ENCODE assay signal across 21 cellular contexts in genomic region chrX:14351889-14352288, GRCh38.
A peak's percentile ranks its signal among the peaks of the same experiment; 100 is the strongest.
DNase-seq lines count a peak whose midpoint lies in the region; ATAC-seq lines count a peak whose summit lies in the region.
"Had no signal": no experiment of that assay in that cellular context is flagged by ENCODE, and none has a peak within 500 bp of the region (broad histone marks: within the 10 kb centered on the region; RNA-seq: fewer than 3 reads in every experiment).

No MANE protein-coding gene starts in this region.

- no peaks in the 10 kb centered on the region for H3K27me3 Mint-ChIP-seq in activated naive CD8-positive, alpha-beta T cell treated with anti-CD3 and anti-CD28 coated beads for 36 hours
- H3K27me3 Mint-ChIP-seq: central memory CD8-positive, alpha-beta T cell had no signal

- H3K9ac ChIP-seq in NT2/D1 (ENCODE audit: insufficient read length, low read depth) = no peak overlapping the region
- H3K9ac ChIP-seq: GM23248 had no signal

- DNase-seq in DMS153 treated with DMSO at 0.1 percent for 48 hours (lab: John Stamatoyannopoulos, UW; ENCODE audit: unreplicated experiment) (peak; percentile 28), NCI-H1092 (lab: John Stamatoyannopoulos, UW) (peak; percentile 17), NT2/D1 (ENCODE audit: low read depth, low spot score) (peak; percentile 20)
- no peak for DNase-seq in activated naive CD8-positive, alpha-beta T cell treated with anti-CD3 and anti-CD28 coated beads for 36 hours
- DNase-seq: activated CD4-positive, alpha-beta T cell treated with anti-CD3 and anti-CD28 coated beads, Interleukin-2, amount 50 U/mL, for 1 hour; activated gamma-delta T cell treated with Interleukin-2 at 50 U/mL for 16 hours; AML-193; anterior cingulate cortex; effector CD4-positive, alpha-beta T cell; head of caudate nucleus; NCI-H1694; NCI-H524; posterior cingulate gyrus; SHP77 treated with DMSO at 0.1 percent for 48 hours; stimulated activated naive CD4-positive, alpha-beta T cell had no signal

- no peaks in the 10 kb centered on the region for H3K4me1 Mint-ChIP-seq in activated naive CD8-positive, alpha-beta T cell treated with anti-CD3 and anti-CD28 coated beads for 36 hours
- H3K4me1 Mint-ChIP-seq: central memory CD8-positive, alpha-beta T cell had no signal

- H3K27me3 ChIP-seq in NT2/D1 (ENCODE audit: insufficient read depth, insufficient read length) = no peaks in the 10 kb centered on the region
- H3K27me3 ChIP-seq: tibial nerve had no signal

- H3K9me3 ChIP-seq in NT2/D1 (ENCODE audit: insufficient read depth, low read length) (no peaks in the 10 kb centered on the region), mesodermal cell (ENCODE audit: control insufficient read depth, low read length) (no peaks in the 10 kb centered on the region)
- H3K9me3 ChIP-seq: tibial nerve had no signal

- no peak for ATAC-seq in HG03521 (IDR thresholded peaks at IDR 0.05; ENCODE audit: unreplicated experiment)
- ATAC-seq in GM19463 (IDR thresholded peaks at IDR 0.05; ENCODE audit: unreplicated experiment) = no peak

- no peaks in the 10 kb centered on the region for H3K36me3 ChIP-seq in NT2/D1 (ENCODE audit: insufficient read depth, insufficient read length, low read length)
- no peaks in the 10 kb centered on the region for H3K36me3 ChIP-seq in mesodermal cell (ENCODE audit: control insufficient read depth, insufficient read depth, low read length)
- H3K36me3 ChIP-seq: tibial nerve had no signal

- peak overlapping the region; percentile 5 for H3K27ac ChIP-seq in mesodermal cell (ENCODE audit: low read depth, low read length, severe bottlenecking)
- H3K27ac ChIP-seq: GM23248, tibial nerve had no signal

- H3K36me3 Mint-ChIP-seq in activated naive CD8-positive, alpha-beta T cell treated with anti-CD3 and anti-CD28 coated beads for 36 hours = no peaks in the 10 kb centered on the region

- no peaks in the 10 kb centered on the region for H3K4me1 ChIP-seq in NT2/D1 (ENCODE audit: insufficient read depth, insufficient read length)
- peaks cover 2% of the 10 kb centered on the region for H3K4me1 ChIP-seq in mesodermal cell (ENCODE audit: control insufficient read depth, insufficient read depth, low read length, poor library complexity, severe bottlenecking)
- H3K4me1 ChIP-seq: tibial nerve had no signal

- no peak overlapping the region for H3K27ac Mint-ChIP-seq in activated naive CD8-positive, alpha-beta T cell treated with anti-CD3 and anti-CD28 coated beads for 36 hours

- H3K4me3 Mint-ChIP-seq in activated naive CD8-positive, alpha-beta T cell treated with anti-CD3 and anti-CD28 coated beads for 36 hours = no peak overlapping the region
- H3K4me3 Mint-ChIP-seq: central memory CD8-positive, alpha-beta T cell had no signal

- no peaks in the 10 kb centered on the region for H3K9me3 Mint-ChIP-seq in activated naive CD8-positive, alpha-beta T cell treated with anti-CD3 and anti-CD28 coated beads for 36 hours
- H3K9me3 Mint-ChIP-seq: central memory CD8-positive, alpha-beta T cell had no signal

- no peak overlapping the region for H3K4me3 ChIP-seq in NT2/D1 (ENCODE audit: insufficient read length, low read depth)
- no peak overlapping the region for H3K4me3 ChIP-seq in mesodermal cell (ENCODE audit: extremely low read depth, insufficient read depth, low read length, poor library complexity, severe bottlenecking)
- H3K4me3 ChIP-seq: GM23248, tibial nerve had no signal

- 67% methylated on average over 1 of the region's 4 CpGs; no CpG with 5 or more reads in 1 of the 2 experiments for WGBS in mesodermal cell (ENCODE audit: insufficient coverage in 2 of 2), 2 experiments
